Comparison of ENCODE assay signal across 9 cellular contexts in the genomic region with DNA sequence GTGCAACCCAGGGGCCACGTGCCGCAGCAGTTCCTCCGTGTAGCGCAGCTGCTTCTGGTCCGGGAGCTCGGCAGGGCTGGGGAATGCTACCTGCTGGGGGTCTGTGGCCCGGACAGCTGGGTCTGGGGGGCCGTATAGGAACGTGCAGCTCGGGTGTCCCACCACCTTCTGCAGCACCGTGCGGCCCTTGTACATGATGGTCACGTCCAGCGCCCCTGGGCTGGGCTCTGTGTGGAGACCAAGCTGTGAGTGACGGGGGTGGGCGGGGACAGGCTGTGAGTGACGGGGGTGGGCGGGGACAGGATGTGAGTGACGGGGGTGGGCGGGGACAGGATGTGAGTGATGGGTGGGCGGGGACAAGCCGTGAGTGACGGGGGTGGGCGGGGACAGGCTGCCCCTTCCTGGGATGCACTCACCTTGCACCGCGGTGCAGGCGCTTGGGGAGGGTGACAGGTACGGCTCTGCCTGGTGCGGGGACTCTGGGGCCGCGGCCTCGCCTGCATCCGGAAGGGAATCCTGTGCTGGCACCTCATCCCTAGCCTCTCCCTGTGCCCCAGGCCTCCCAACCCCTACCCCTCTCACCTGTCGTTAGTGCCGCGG. TPM values are rescaled to one million over a fixed set of nuclear protein-coding genes. Genes with fewer than 3 reads are reported as not detected.
DNase-seq lines count a peak whose midpoint lies in the region; ATAC-seq, FAIRE-seq and TF ChIP-seq lines count a peak whose summit lies in the region.
"Had no signal": no experiment of that assay in that cellular context is flagged by ENCODE, and none has a peak within 500 bp of the region (broad histone marks: within the 10 kb centered on the region; RNA-seq: fewer than 3 reads in every experiment).

No MANE protein-coding gene starts in this region.

- POLR2A ChIA-PET in A549 (lab: Yijun Ruan, JAX) (interaction anchor here (1.0 to 1.5 kb wide), 2 partner anchors 12 to 38 kb away, joined by 3 to 5 read pairs; no protein-coding TSS in a partner anchor), HCT116 (lab: Charles Lee) (interaction anchor here (0.6 to 1.0 kb wide), 2 partner anchors 59 to 183 kb away, joined by 3 read pairs; no protein-coding TSS in a partner anchor)
- POLR2A ChIA-PET in activated naive CD8-positive, alpha-beta T cell treated with anti-CD3 and anti-CD28 coated beads, Interleukin-2, amount 10 ng/mL, durations not matched to agents 7 days and 5 days (lab: Charles Lee) = interaction anchor here (0.5 to 3.7 kb wide), 13 partner anchors 10 to 134 kb away, joined by 3 to 23 read pairs (median 4); a partner anchor contains a TSS

- H3K4me1 Mint-ChIP-seq in activated naive CD8-positive, alpha-beta T cell treated with anti-CD3 and anti-CD28 coated beads, Interleukin-2, amount 10 ng/mL, durations not matched to agents 7 days and 5 days = peaks cover 13% of the 10 kb centered on the region
- H3K4me1 Mint-ChIP-seq in immature natural killer cell = peaks cover 15 to 16% of the 10 kb centered on the region in 2 donors

- RAD21 ChIA-PET in HCT116 (lab: Charles Lee; ENCODE audit: low non-redundant PET in 1 of 2, low total read pairs in 2 of 2, uncharacterized antibody in 2 of 2, unreplicated experiment in 2 of 2) = no interaction called here

- no peaks in the 10 kb centered on the region for H3K27me3 Mint-ChIP-seq in activated naive CD8-positive, alpha-beta T cell treated with anti-CD3 and anti-CD28 coated beads, Interleukin-2, amount 10 ng/mL, durations not matched to agents 7 days and 5 days
- peaks cover 5 to 12% (median 10%) of the 10 kb centered on the region in 3 donors for H3K27me3 Mint-ChIP-seq in immature natural killer cell (ENCODE audit: low read depth in 3 of 3)

- no peak for TF ChIP-seq EP300 in A549 (IDR thresholded peaks at IDR 0.05)

- H3K27me3 ChIP-seq in HCT116 (ENCODE audit: insufficient read depth, low read length) = no peaks in the 10 kb centered on the region

- WGBS in A549 (ENCODE audit: missing lambda C conversion rate) = 91% methylated on average over 15 of the region's 36 CpGs

- CTCF ChIA-PET in A549 (lab: Yijun Ruan, JAX) (interaction anchor here (0.7 to 1.5 kb wide), 5 partner anchors 10 to 111 kb away, joined by 3 to 5 read pairs (median 3); no protein-coding TSS in a partner anchor), HCT116 (lab: Charles Lee) (interaction anchor here (0.6 to 1.8 kb wide), 2 partner anchors 59 to 113 kb away, joined by 4 to 5 read pairs; no protein-coding TSS in a partner anchor)

- no peak overlapping the region for H3K4me3 ChIP-seq in A549
- H3K4me3 ChIP-seq in HCT116 (replicated peaks in 1 of 2; ENCODE audit: low read depth in 1 of 2, low read length in 2 of 2) = no peak overlapping the region

- intact Hi-C loops in HCT116 (cut with micrococcal nuclease) = loop anchor here (2.0 kb wide), 1 partner anchor 37 kb away; a partner anchor contains a TSS

- peaks cover 13% of the 10 kb centered on the region; the same call in 1 of the 2 replicates for H4K20me1 ChIP-seq in HCT116 (ENCODE audit: insufficient read depth)

- peaks cover 27% of the 10 kb centered on the region; the same call in 1 of the 2 replicates for H3K79me2 ChIP-seq in HCT116 (ENCODE audit: insufficient read depth, low read length)

- H3K9me3 ChIP-seq in A549 (no peaks in the 10 kb centered on the region), HCT116 (ENCODE audit: control insufficient read depth in 1 of 2, insufficient read depth in 1 of 2, low read depth in 1 of 2, low read length in 2 of 2) (no peaks in the 10 kb centered on the region)

- H3K9me3 Mint-ChIP-seq in activated naive CD8-positive, alpha-beta T cell treated with anti-CD3 and anti-CD28 coated beads, Interleukin-2, amount 10 ng/mL, durations not matched to agents 7 days and 5 days = no peaks in the 10 kb centered on the region
- H3K9me3 Mint-ChIP-seq in immature natural killer cell = no peaks in the 10 kb centered on the region

- TF ChIP-seq RAD21 in A549 (conservative IDR thresholded peaks at IDR 0.05 in 1 of 2, IDR thresholded peaks at IDR 0.05 in 1 of 2) (no peak), HCT116 (IDR thresholded peaks at IDR 0.05; ENCODE audit: low read depth) (no peak)

- ATAC-seq in A549 (peak in 1 of 2 experiments; percentile 12; a peak in 3 of 6 replicates), HCT116 (peak; percentile 40), HG03469 (IDR thresholded peaks at IDR 0.05; ENCODE audit: unreplicated experiment) (no peak)
- ATAC-seq in activated naive CD8-positive, alpha-beta T cell treated with anti-CD3 and anti-CD28 coated beads, Interleukin-2, amount 10 ng/mL, durations not matched to agents 7 days and 5 days (ENCODE audit: low read depth) = peak; percentile 21

- H3K4me2 ChIP-seq in A549 = no peak overlapping the region
- peak overlapping the region; percentile 41 for H3K4me2 ChIP-seq in HCT116 (ENCODE audit: low read length)

- no peak for TF ChIP-seq POLR2A in A549 (IDR thresholded peaks at IDR 0.05; ENCODE audit: low read length)
- no peak for TF ChIP-seq POLR2A in HCT116 (IDR thresholded peaks at IDR 0.05; ENCODE audit: borderline replicate concordance, extremely low read depth, insufficient read depth, insufficient read length)

- TF ChIP-seq CTCF in A549 (IDR thresholded peaks at IDR 0.05) (no peak), HCT116 (IDR thresholded peaks at IDR 0.05 in 2 of 3, conservative IDR thresholded peaks at IDR 0.05 in 1 of 3; ENCODE audit: borderline replicate concordance in 1 of 3, insufficient read depth in 1 of 3, low read depth in 2 of 3, low read length in 2 of 3) (no peak)

- BruUV-seq in HCT116 (replicated peaks; lab: Mats Ljungman, UMichigan) = no TSS peak

- H3K9me2 ChIP-seq in HCT116 (ENCODE audit: insufficient read depth) = no peaks in the 10 kb centered on the region

- peaks cover 13% of the 10 kb centered on the region for H3K36me3 Mint-ChIP-seq in activated naive CD8-positive, alpha-beta T cell treated with anti-CD3 and anti-CD28 coated beads, Interleukin-2, amount 10 ng/mL, durations not matched to agents 7 days and 5 days
- H3K36me3 Mint-ChIP-seq in immature natural killer cell = peaks cover 0 to 7% (median 3%) of the 10 kb centered on the region in 3 donors

- H3K36me3 ChIP-seq in HCT116 (ENCODE audit: control insufficient read depth in 1 of 2, insufficient read depth in 2 of 2, low read length in 2 of 2) = peaks cover 18 to 26% of the 10 kb centered on the region in 2 experiments; a peak in 3 of 4 replicates

- H3K27ac ChIP-seq in A549 = no peak overlapping the region
- peak overlapping the region; percentile 47; the same call in 1 of the 2 replicates for H3K27ac ChIP-seq in HCT116 (ENCODE audit: low read depth, low read length)

- H3K4me1 ChIP-seq in A549 = peaks cover 13% of the 10 kb centered on the region; the same call in 2 of the 3 replicates
- H3K4me1 ChIP-seq in HCT116 (ENCODE audit: control insufficient read depth in 1 of 2, insufficient read depth in 2 of 2, low read length in 2 of 2) = peaks cover 8 to 42% of the 10 kb centered on the region in 2 experiments

- H3K4me3 Mint-ChIP-seq in activated naive CD8-positive, alpha-beta T cell treated with anti-CD3 and anti-CD28 coated beads, Interleukin-2, amount 10 ng/mL, durations not matched to agents 7 days and 5 days = peak overlapping the region; percentile 93
- no peak overlapping the region for H3K4me3 Mint-ChIP-seq in immature natural killer cell

- peak; percentile 33 to 49 for DNase-seq in A549 (ENCODE audit: low read depth in 1 of 2, low spot score in 1 of 2)
- DNase-seq in HCT116 (ENCODE audit: low read depth, low spot score) = peak; percentile 59
- DNase-seq in T follicular helper cell (ENCODE audit: low read depth) = peak; percentile 89
- DNase-seq in activated naive CD8-positive, alpha-beta T cell treated with anti-CD3 and anti-CD28 coated beads, Interleukin-2, amount 10 ng/mL, durations not matched to agents 7 days and 5 days = peak; percentile 84
- peak in 2 of 3 donors; percentile 60 to 73 for DNase-seq in immature natural killer cell
- peak; percentile 50 to 71 (median 70) for DNase-seq in stimulated activated CD4-positive, alpha-beta T cell treated with anti-CD3 and anti-CD28 coated beads, TNF-alpha, amount 100 ng/mL, for 1 hour (ENCODE audit: low read depth in 3 of 3, low spot score in 1 of 3)
- no peak for DNase-seq in SKM-1 treated with dmso at 0.1 percent for 144 hours (lab: John Stamatoyannopoulos, UW; ENCODE audit: unreplicated experiment)

- H3K9ac ChIP-seq in HCT116 (ENCODE audit: low read length) = peak overlapping the region; percentile 27

- peak overlapping the region; percentile 93 for H3K27ac Mint-ChIP-seq in activated naive CD8-positive, alpha-beta T cell treated with anti-CD3 and anti-CD28 coated beads, Interleukin-2, amount 10 ng/mL, durations not matched to agents 7 days and 5 days
- H3K27ac Mint-ChIP-seq in immature natural killer cell = peak overlapping the region in 3 of 6 donors; percentile 51 to 85 (median 82)

- no peak overlapping the region for H2AFZ ChIP-seq in HCT116 (ENCODE audit: low read depth, low read length, poor library complexity, severe bottlenecking)

- FAIRE-seq in A549 (lab: Jason Lieb, UNC) = no peak
- FAIRE-seq: colon had no signal

RNA-seq across cellular contexts. Expression of a gene that starts 2.3 kb away (rescaled TPM):
- polyA plus RNA-seq in A549 (2011; rRNA removed) (2.0 TPM in 2 replicates), A549 (2017; fragmentation: RNase III; extraction: RNeasy Plus Mini Kit Qiagen cat#74134 plus additional on column Dnase treatment) (3.1 to 3.8 TPM (median 3.4 TPM) in 3 replicates), immature natural killer cell (10 to 100 TPM; 36.4 to 62.4 (median 53.9) TPM)
- polyA plus RNA-seq in A549 (2012; cell fraction: cytosol; rRNA removed) = 2.5 and 4.7 TPM in 2 replicates
- 10.7 and 13.3 TPM in 2 replicates for polyA plus RNA-seq in A549 (2012; cell fraction: nucleus; rRNA removed)
- polyA minus RNA-seq in A549 (2011; rRNA and poly(A)+ RNA removed) = 2.5 and 3.0 TPM in 2 replicates
- total RNA-seq in HCT116 (2021; ENCODE audit: unreplicated experiment) = 15.2 TPM
- polyA plus RNA-seq in HCT116 (2012) = 17.9 and 24.9 TPM in 2 replicates
- total RNA-seq in activated naive CD8-positive, alpha-beta T cell treated with anti-CD3 and anti-CD28 coated beads, Interleukin-2, amount 10 ng/mL, durations not matched to agents 7 days and 5 days = 100 to 1,000 TPM; 160 to 165 TPM

RNA-seq across cellular contexts. Expression of a gene that starts 11.3 kb away (rescaled TPM):
- polyA plus RNA-seq in A549 (2011; rRNA removed) (0.12 and 0.26 TPM in 2 replicates), A549 (2017; fragmentation: RNase III; extraction: RNeasy Plus Mini Kit Qiagen cat#74134 plus additional on column Dnase treatment) (0.07 to 0.08 TPM (median 0.07 TPM) in 3 replicates), immature natural killer cell (not detected)
- 0.03 and 0.07 TPM in 2 replicates for polyA plus RNA-seq in A549 (2012; cell fraction: cytosol; rRNA removed)
- 0.32 and 0.53 TPM in 2 replicates for polyA plus RNA-seq in A549 (2012; cell fraction: nucleus; rRNA removed)
- polyA minus RNA-seq in A549 (2011; rRNA and poly(A)+ RNA removed) = not detected in 2 replicates
- not detected for total RNA-seq in HCT116 (2021; ENCODE audit: unreplicated experiment)
- polyA plus RNA-seq in HCT116 (2012) = 0.13 and 0.44 TPM in 2 replicates
- total RNA-seq in activated naive CD8-positive, alpha-beta T cell treated with anti-CD3 and anti-CD28 coated beads, Interleukin-2, amount 10 ng/mL, durations not matched to agents 7 days and 5 days = not detected

RNA-seq across cellular contexts. Expression of a gene that starts 13.5 kb away (rescaled TPM):
- polyA plus RNA-seq in A549 (2011; rRNA removed) (not detected in 2 replicates), A549 (2017; fragmentation: RNase III; extraction: RNeasy Plus Mini Kit Qiagen cat#74134 plus additional on column Dnase treatment) (not detected in 3 replicates), immature natural killer cell (not detected)
- polyA plus RNA-seq in A549 (2012; cell fraction: cytosol; rRNA removed) = not detected in 2 replicates
- polyA plus RNA-seq in A549 (2012; cell fraction: nucleus; rRNA removed) = not detected in 2 replicates
- polyA minus RNA-seq in A549 (2011; rRNA and poly(A)+ RNA removed) = not detected in 2 replicates
- total RNA-seq in HCT116 (2021; ENCODE audit: unreplicated experiment) = not detected
- not detected in 2 replicates for polyA plus RNA-seq in HCT116 (2012)
- not detected for total RNA-seq in activated naive CD8-positive, alpha-beta T cell treated with anti-CD3 and anti-CD28 coated beads, Interleukin-2, amount 10 ng/mL, durations not matched to agents 7 days and 5 days

RNA-seq across cellular contexts. Expression of a gene that starts 23.6 kb away (rescaled TPM):
- not detected in 2 replicates for polyA plus RNA-seq in A549 (2011; rRNA removed)
- 0.09 and 0.13 TPM in 2 replicates for polyA plus RNA-seq in A549 (2012; cell fraction: cytosol; rRNA removed)
- 1.2 and 2.3 TPM in 2 replicates for polyA plus RNA-seq in A549 (2012; cell fraction: nucleus; rRNA removed)
- polyA plus RNA-seq in A549 (2017; fragmentation: RNase III; extraction: RNeasy Plus Mini Kit Qiagen cat#74134 plus additional on column Dnase treatment) = 0.07 to 0.17 TPM in 2 of 3 replicates, not detected in the other
- not detected in 2 replicates for polyA minus RNA-seq in A549 (2011; rRNA and poly(A)+ RNA removed)
- 2.4 TPM for total RNA-seq in HCT116 (2021; ENCODE audit: unreplicated experiment)
- polyA plus RNA-seq in HCT116 (2012) = 0.95 and 2.2 TPM in 2 replicates
- total RNA-seq in activated naive CD8-positive, alpha-beta T cell treated with anti-CD3 and anti-CD28 coated beads, Interleukin-2, amount 10 ng/mL, durations not matched to agents 7 days and 5 days = under 1 TPM; 0.51 to 0.72 TPM
- not detected for polyA plus RNA-seq in immature natural killer cell

RNA-seq across cellular contexts. Expression of a gene that starts 37.2 kb away (rescaled TPM):
- polyA plus RNA-seq in A549 (2011; rRNA removed) (8.6 and 10.8 TPM in 2 replicates), A549 (2017; fragmentation: RNase III; extraction: RNeasy Plus Mini Kit Qiagen cat#74134 plus additional on column Dnase treatment) (23.0 to 25.3 TPM (median 23.7 TPM) in 3 replicates), immature natural killer cell (10 to 100 TPM in 1 of 3 donors, 1 to 10 TPM in 2; 4.0 to 17.5 (median 5.4) TPM)
- polyA plus RNA-seq in A549 (2012; cell fraction: cytosol; rRNA removed) = 19.8 and 25.1 TPM in 2 replicates
- polyA plus RNA-seq in A549 (2012; cell fraction: nucleus; rRNA removed) = 46.9 and 57.6 TPM in 2 replicates
- polyA minus RNA-seq in A549 (2011; rRNA and poly(A)+ RNA removed) = 10.3 and 11.1 TPM in 2 replicates
- 45.5 TPM for total RNA-seq in HCT116 (2021; ENCODE audit: unreplicated experiment)
- polyA plus RNA-seq in HCT116 (2012) = 20.3 TPM in 2 replicates
- 10 to 100 TPM; 55.4 to 58.9 TPM for total RNA-seq in activated naive CD8-positive, alpha-beta T cell treated with anti-CD3 and anti-CD28 coated beads, Interleukin-2, amount 10 ng/mL, durations not matched to agents 7 days and 5 days
